9 cellular contexts compared by ENCODE assay signal in genomic region chrX:110795645-110796510, GRCh38. TPM values are rescaled to one million over a fixed set of nuclear protein-coding genes. Genes with fewer than 3 reads are reported as not detected.
DNase-seq lines count a peak whose midpoint lies in the region; ATAC-seq, FAIRE-seq and TF ChIP-seq lines count a peak whose summit lies in the region.
"Had no signal": no experiment of that assay in that cellular context is flagged by ENCODE, and none has a peak within 500 bp of the region (broad histone marks: within the 10 kb centered on the region; RNA-seq: fewer than 3 reads in every experiment).

TSS of gene CHRDL1 (minus strand) at chrX:110795817. CDS start at chrX:110792181, 3,636 bp downstream.

- H3K4me3 Mint-ChIP-seq in mesothelial cell of epicardium: peak within 1 kb of the TSS; percentile 81

- peaks cover 8% of the 10 kb centered on the region for H3K4me1 Mint-ChIP-seq in mesothelial cell of epicardium

- no peak for ATAC-seq in HG03196 (IDR thresholded peaks at IDR 0.05; ENCODE audit: unreplicated experiment)

- FAIRE-seq in urothelium cell line (lab: Jason Lieb, UNC): no peak
- FAIRE-seq: colon had no signal

- H3K36me3 Mint-ChIP-seq in mesothelial cell of epicardium: no peaks in the 10 kb centered on the region

- H3K9me3 Mint-ChIP-seq in mesothelial cell of epicardium: no peaks in the 10 kb centered on the region

- no peak for TF ChIP-seq CTCF in mesothelial cell of epicardium (IDR thresholded peaks at IDR 0.05; ENCODE audit: unreplicated experiment)

- peaks cover 67% of the 10 kb centered on the region for H3K27me3 Mint-ChIP-seq in mesothelial cell of epicardium (ENCODE audit: low read depth)

- H3K27ac Mint-ChIP-seq in mesothelial cell of epicardium: no peak within 1 kb of the TSS

- DNase-seq in EL (peak; percentile 59), NCI-H460 (ENCODE audit: extremely low read depth, low read depth) (peak; percentile 5), ecto neural progenitor cell (ENCODE audit: low spot score) (peak; percentile 63), mesothelial cell of epicardium (ENCODE audit: low spot score in 2 of 2, unreplicated experiment in 2 of 2) (peak; percentile 25 to 46), urothelium cell line (ENCODE audit: low spot score) (peak; percentile 53), T1000 (lab: John Stamatoyannopoulos, UW) (no peak), GOT3 (lab: John Stamatoyannopoulos, UW) (no peak)

RNA-seq across cellular contexts. Expression of gene CHRDL1, which starts in this region (rescaled TPM):
- total RNA-seq in NCI-H460 (2014; rRNA removed; shearing (Covaris generic)): 0.12 TPM in 1 of 2 replicates, not detected in the other
- 0.67 TPM in 1 of 2 replicates, not detected in the other for polyA plus RNA-seq in NCI-H460 (2014; cell fraction: nucleus; rRNA removed)
- 6.3 to 6.9 TPM (median 6.6 TPM) in 3 replicates for total RNA-seq in mesothelial cell of epicardium

Comparison
In these comparisons a context has a peak if more than half of its experiments do, and no peak if none do; other contexts are left out.
1. Peak in DNase-seq in NCI-H460; RNA of the gene not detected or under 1 TPM.
2. DNase-seq: peak in EL (single experiment), ecto neural progenitor cell (single experiment), mesothelial cell of epicardium (2 of 2) and urothelium cell line (single experiment); none in T1000 (single experiment) and GOT3 (single experiment).